In the genomic region with DNA sequence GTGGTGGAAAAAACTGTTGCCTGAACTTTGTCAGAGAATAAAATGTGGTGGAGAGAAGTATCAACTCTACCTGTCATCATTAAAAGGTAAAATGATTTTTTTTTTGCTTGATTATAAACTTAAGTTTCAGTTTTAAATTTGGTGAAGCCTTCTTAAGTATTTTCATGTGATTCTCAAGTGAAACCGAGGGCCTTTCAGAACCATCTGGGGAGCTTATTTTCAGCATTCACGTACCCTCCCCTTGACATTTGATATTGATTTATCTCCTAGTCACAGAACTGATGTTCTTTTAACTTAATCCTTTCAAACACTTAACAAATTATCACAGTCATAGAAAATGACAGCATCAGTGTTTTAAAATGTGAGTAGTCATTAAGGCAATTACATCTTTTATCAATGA, we compare ENCODE assay signal across 21 cellular contexts. TPM values are rescaled to one million over a fixed set of nuclear protein-coding genes. Genes with fewer than 3 reads are reported as not detected.
"Had no signal": no experiment of that assay in that cellular context is flagged by ENCODE, and none has a peak within 500 bp of the region (broad histone marks: within the 10 kb centered on the region; RNA-seq: fewer than 3 reads in every experiment).

No MANE protein-coding gene starts in this region.

- DNase-seq: MV-4-11; NCI-H1048; NCI-H1105; NCI-H1436 treated with DMSO at 0.1 percent for 48 hours; NCI-H187; NCI-H2029; NCI-H2081 treated with DMSO at 0.1 percent for 48 hours; NCI-H2227 treated with DMSO at 0.1 percent for 48 hours; NCI-H526; NK-92 treated with Interleukin-12 subunit alpha and Interleukin-12 subunit beta, amount 100 ng/mL, for 24 hours; OCI-M1; PC-9; Right ventricle myocardium superior; RPMI8226; SIG-M5 had no signal

- H3K9me3 ChIP-seq: SJSA1 had no signal

- H3K4me3 ChIP-seq: K562, PC-9, SJSA1, SK-N-MC had no signal

- H3K9me3 Mint-ChIP-seq: IgD-negative memory B cell had no signal

- H3K4me1 ChIP-seq: SJSA1 had no signal

- H2AFZ ChIP-seq: PC-9 had no signal

- H3K27ac Mint-ChIP-seq: IgD-negative memory B cell had no signal

- H3K4me3 Mint-ChIP-seq: IgD-negative memory B cell had no signal

- H3K27ac ChIP-seq: HL-60, PC-9, SJSA1, SK-N-MC had no signal

- H3K4me2 ChIP-seq: PC-9 had no signal

- H3K27me3 Mint-ChIP-seq: IgD-negative memory B cell had no signal

- ATAC-seq: K562 had no signal

- H3K27me3 ChIP-seq: SJSA1 had no signal

RNA-seq across cellular contexts. Expression of gene CP, which starts 53.7 kb away (rescaled TPM):
- total RNA-seq: SJSA1; T-helper 1 cell treated with Interleukin-12 subunit alpha and Interleukin-12 subunit beta and Interleukin-4 antibody, amounts not matched to agents 30 ng/mL and 1 ng/mL, for 36 hours had no signal
